18 cellular contexts compared by ENCODE assay signal in the genomic region with DNA sequence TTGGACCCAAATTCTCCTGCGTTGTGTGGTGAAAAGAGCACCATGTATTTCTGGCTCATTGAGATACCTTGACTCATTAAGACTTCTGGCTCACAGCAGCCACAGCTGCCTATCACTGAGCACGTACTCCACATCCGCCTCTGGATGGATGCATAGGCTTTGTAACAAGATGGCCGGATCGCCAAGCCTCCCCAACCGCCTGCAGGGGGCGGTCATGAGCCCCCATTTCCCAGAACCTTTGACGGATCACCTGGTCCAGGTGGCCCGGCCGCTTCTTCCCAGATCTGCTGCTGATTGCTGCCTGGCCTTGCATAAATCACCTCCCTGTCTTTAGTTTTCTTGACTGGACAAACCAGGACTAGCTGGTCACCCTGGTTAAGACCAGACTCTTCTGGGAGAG.
DNase-seq lines count a peak whose midpoint lies in the region; ATAC-seq and TF ChIP-seq lines count a peak whose summit lies in the region.
"Had no signal": no experiment of that assay in that cellular context is flagged by ENCODE, and none has a peak within 500 bp of the region (broad histone marks: within the 10 kb centered on the region; RNA-seq: fewer than 3 reads in every experiment).

No MANE protein-coding gene starts in this region.

- POLR2A ChIA-PET in activated CD4-positive, alpha-beta T cell treated with anti-CD3 and anti-CD28 coated beads for 36 hours (lab: Charles Lee): no interaction called here

- H3K36me3 Mint-ChIP-seq in activated CD4-positive, alpha-beta T cell treated with anti-CD3 and anti-CD28 coated beads for 36 hours (ENCODE audit: low read depth): no peaks in the 10 kb centered on the region
- no peaks in the 10 kb centered on the region for H3K36me3 Mint-ChIP-seq in chondrocyte (ENCODE audit: low read depth)
- H3K36me3 Mint-ChIP-seq: CD8-positive, alpha-beta memory T cell had no signal

- no peak overlapping the region for H3K27ac Mint-ChIP-seq in activated CD4-positive, alpha-beta T cell treated with anti-CD3 and anti-CD28 coated beads for 36 hours
- no peak overlapping the region for H3K27ac Mint-ChIP-seq in chondrocyte (ENCODE audit: unreplicated experiment)
- H3K27ac Mint-ChIP-seq: CD8-positive, alpha-beta memory T cell had no signal

- no peak for ATAC-seq in activated CD4-positive, alpha-beta T cell treated with anti-CD3 and anti-CD28 coated beads for 36 hours
- ATAC-seq in GM18870 (IDR thresholded peaks at IDR 0.05; ENCODE audit: unreplicated experiment) (no peak), HG02884 (IDR thresholded peaks at IDR 0.05; ENCODE audit: unreplicated experiment) (no peak)
- ATAC-seq: left colon had no signal

- CTCF ChIA-PET in activated CD4-positive, alpha-beta T cell treated with anti-CD3 and anti-CD28 coated beads for 36 hours (lab: Charles Lee): interaction anchor here (0.7 kb wide), 2 partner anchors 22 to 26 kb away, joined by 3 to 5 read pairs; no protein-coding TSS in a partner anchor

- intact Hi-C loops in activated CD4-positive, alpha-beta T cell treated with anti-CD3 and anti-CD28 coated beads for 36 hours (cut with DNase I, micrococcal nuclease): no loop called here

- no peak overlapping the region for H3K4me3 Mint-ChIP-seq in activated CD4-positive, alpha-beta T cell treated with anti-CD3 and anti-CD28 coated beads for 36 hours
- no peak overlapping the region for H3K4me3 Mint-ChIP-seq in chondrocyte (ENCODE audit: unreplicated experiment)
- H3K4me3 Mint-ChIP-seq: CD8-positive, alpha-beta memory T cell had no signal

- peaks cover 13% of the 10 kb centered on the region for H3K27me3 Mint-ChIP-seq in activated CD4-positive, alpha-beta T cell treated with anti-CD3 and anti-CD28 coated beads for 36 hours
- H3K27me3 Mint-ChIP-seq in chondrocyte (ENCODE audit: low read depth): no peaks in the 10 kb centered on the region

- no peaks in the 10 kb centered on the region for H3K4me1 Mint-ChIP-seq in activated CD4-positive, alpha-beta T cell treated with anti-CD3 and anti-CD28 coated beads for 36 hours
- no peaks in the 10 kb centered on the region for H3K4me1 Mint-ChIP-seq in chondrocyte (ENCODE audit: low read depth)
- H3K4me1 Mint-ChIP-seq: CD8-positive, alpha-beta memory T cell had no signal

- TF ChIP-seq CTCF in LNCAP (IDR thresholded peaks at IDR 0.05): peak; percentile 21; the same call in 1 of the 2 replicates
- peak; percentile 16 for TF ChIP-seq CTCF in chondrocyte (IDR thresholded peaks at IDR 0.05)

- H3K9me3 Mint-ChIP-seq in activated CD4-positive, alpha-beta T cell treated with anti-CD3 and anti-CD28 coated beads for 36 hours (ENCODE audit: low read depth): no peaks in the 10 kb centered on the region
- peaks cover 6% of the 10 kb centered on the region for H3K9me3 Mint-ChIP-seq in chondrocyte (ENCODE audit: low read depth)

- peak; percentile 13 for DNase-seq in activated CD4-positive, alpha-beta T cell treated with anti-CD3 and anti-CD28 coated beads for 36 hours
- DNase-seq in activated CD4-positive, alpha-beta T cell treated with anti-CD3 and anti-CD28 coated beads, Interleukin-2, amount 50 U/mL, for 1 hour: no peak
- no peak for DNase-seq in chondrocyte (ENCODE audit: low spot score)
- peak; percentile 23 for DNase-seq in stimulated activated CD8-positive, alpha-beta memory T cell treated with anti-CD3 and anti-CD28 coated beads, Interleukin-4, amount 100 ng/mL, for 48 hours
- DNase-seq in HT-29 (ENCODE audit: low spot score): no peak
- DNase-seq: activated gamma-delta T cell treated with Interleukin-2 at 50 U/mL for 16 hours; CD8-positive, alpha-beta memory T cell; esophagus squamous epithelium; GF-D8; left colon; NCI-H1436 treated with DMSO at 0.1 percent for 48 hours; NCI-H345; posterior cingulate gyrus; SK-N-SH; spleen had no signal

Comparison
In these comparisons a context has a peak if more than half of its experiments do, and no peak if none do; other contexts are left out.
1. DNase-seq: peak in activated CD4-positive, alpha-beta T cell treated with anti-CD3 and anti-CD28 coated beads for 36 hours (single experiment) and stimulated activated CD8-positive, alpha-beta memory T cell treated with anti-CD3 and anti-CD28 coated beads, Interleukin-4, amount 100 ng/mL, for 48 hours (single experiment); none in activated CD4-positive, alpha-beta T cell treated with anti-CD3 and anti-CD28 coated beads, Interleukin-2, amount 50 U/mL, for 1 hour (single experiment), chondrocyte (single experiment) and HT-29 (single experiment).